Comparison of ENCODE assay signal across 15 cellular contexts in the genomic region with DNA sequence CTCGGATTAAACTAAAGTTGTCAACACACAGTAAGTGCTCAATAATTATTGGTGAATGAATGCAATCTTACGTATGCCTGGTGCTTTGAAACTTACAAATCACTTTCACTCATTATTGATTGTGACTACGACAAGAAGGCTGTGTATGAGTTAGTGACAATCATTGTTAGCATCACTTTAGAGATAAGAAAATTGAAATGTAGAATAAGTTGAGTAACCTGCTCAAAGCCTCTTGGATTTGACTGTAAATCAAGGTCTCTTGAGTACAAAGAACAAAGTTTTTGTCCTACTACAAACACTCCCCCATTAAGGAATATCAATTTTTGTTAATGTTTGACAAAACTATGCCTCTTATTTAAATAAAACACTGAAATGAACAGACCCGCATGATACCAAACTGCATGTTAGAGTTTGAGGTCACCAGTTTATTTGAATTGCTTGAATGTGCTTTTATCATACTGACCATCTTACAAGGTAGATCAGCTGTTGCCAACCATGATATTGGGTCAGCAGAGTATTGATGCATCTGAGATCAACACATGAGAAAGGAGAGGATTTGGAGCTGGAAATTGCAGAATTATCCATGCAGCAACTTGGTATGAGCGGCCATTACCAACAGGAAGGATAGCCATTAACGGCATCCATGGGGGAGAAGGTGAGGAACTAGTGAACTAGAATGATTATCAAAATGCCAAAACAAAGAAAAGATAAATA.
A peak's percentile ranks its signal among the peaks of the same experiment; 100 is the strongest.
DNase-seq lines count a peak whose midpoint lies in the region; ATAC-seq, FAIRE-seq and TF ChIP-seq lines count a peak whose summit lies in the region.
"Had no signal": no experiment of that assay in that cellular context is flagged by ENCODE, and none has a peak within 500 bp of the region (broad histone marks: within the 10 kb centered on the region; RNA-seq: fewer than 3 reads in every experiment).

No MANE protein-coding gene starts in this region.

- H3K27me3 ChIP-seq in CD4-positive, alpha-beta memory T cell (ENCODE audit: insufficient read depth, low read length): no peaks in the 10 kb centered on the region
- no peaks in the 10 kb centered on the region for H3K27me3 ChIP-seq in small intestine (ENCODE audit: control insufficient read depth in 2 of 2, insufficient read depth in 2 of 2, low read length in 2 of 2)

- no peak for TF ChIP-seq CTCF in D721Med (IDR thresholded peaks at IDR 0.05; ENCODE audit: insufficient read depth, missing control alignments)
- TF ChIP-seq CTCF in progenitor cell of endocrine pancreas (IDR thresholded peaks at IDR 0.05; ENCODE audit: unreplicated experiment): no peak

- peaks cover 3% of the 10 kb centered on the region for H3K4me1 ChIP-seq in CD4-positive, alpha-beta memory T cell (ENCODE audit: insufficient read depth, low read length)
- peaks cover 0 to 5% of the 10 kb centered on the region in 2 donors for H3K4me1 ChIP-seq in small intestine (ENCODE audit: control insufficient read depth in 2 of 2, insufficient read depth in 1 of 2, low read depth in 1 of 2, low read length in 1 of 2)
- H3K4me1 ChIP-seq: Caco-2 had no signal

- WGBS in small intestine, 3 donors: 68 to 81% (median 71%) methylated on average over 6 of the region's 6 CpGs

- peak; percentile 35 for FAIRE-seq in D721Med (lab: Jason Lieb, UNC)
- FAIRE-seq in small intestine (lab: Jason Lieb, UNC): no peak
- FAIRE-seq: GM18507, K562 had no signal

- DNase-seq in D721Med (ENCODE audit: insufficient read length, low spot score) (no peak), HuH-7.5 (ENCODE audit: low spot score) (peak; percentile 19), left lobe of liver (ENCODE audit: low spot score) (no peak), progenitor cell of endocrine pancreas (ENCODE audit: low spot score, unreplicated experiment) (no peak), SIG-M5 treated with dmso at 0.1 percent for 504 hours (lab: John Stamatoyannopoulos, UW; ENCODE audit: unreplicated experiment) (no peak), small intestine (no peak)
- DNase-seq in CD4-positive, alpha-beta memory T cell: no peak
- DNase-seq: Caco-2; CD8-positive, alpha-beta memory T cell; DMS 273 treated with DMSO at 0.1 percent for 48 hours; GOT3; H9 had no signal

- peak; percentile 71 for ATAC-seq in left lobe of liver
- ATAC-seq: K562 had no signal

- no peaks in the 10 kb centered on the region for H3K9me3 ChIP-seq in CD4-positive, alpha-beta memory T cell (ENCODE audit: control insufficient read depth in 1 of 2, low read length in 2 of 2)
- H3K9me3 ChIP-seq in small intestine (ENCODE audit: control insufficient read depth, low read depth): no peaks in the 10 kb centered on the region
- H3K9me3 ChIP-seq: Caco-2 had no signal

- peaks cover 3% of the 10 kb centered on the region for H3K9me3 Mint-ChIP-seq in progenitor cell of endocrine pancreas (ENCODE audit: low read depth)
- H3K9me3 Mint-ChIP-seq in CD4-positive, alpha-beta memory T cell: peaks cover 0 to 3% (median 0%) of the 10 kb centered on the region in 8 donors
- H3K9me3 Mint-ChIP-seq: CD8-positive, alpha-beta memory T cell had no signal

- peaks cover 24% of the 10 kb centered on the region for H3K4me1 Mint-ChIP-seq in progenitor cell of endocrine pancreas (ENCODE audit: low read depth)
- H3K4me1 Mint-ChIP-seq in CD4-positive, alpha-beta memory T cell: peaks cover 2 to 6% (median 3%) of the 10 kb centered on the region in 4 donors

- peak overlapping the region; percentile 13 for H3K27ac Mint-ChIP-seq in progenitor cell of endocrine pancreas
- no peak overlapping the region for H3K27ac Mint-ChIP-seq in CD4-positive, alpha-beta memory T cell
- H3K27ac Mint-ChIP-seq: CD14-positive monocyte; CD8-positive, alpha-beta memory T cell; H9 had no signal

- intact Hi-C loops in CD4-positive, alpha-beta memory T cell (cut with micrococcal nuclease): no loop called here

- CTCF ChIA-PET in CD4-positive, alpha-beta memory T cell (lab: Charles Lee; ENCODE audit: partially characterized antibody): no interaction called here

- H3K4me3 Mint-ChIP-seq in progenitor cell of endocrine pancreas (ENCODE audit: low read depth): no peak overlapping the region
- no peak overlapping the region for H3K4me3 Mint-ChIP-seq in CD4-positive, alpha-beta memory T cell
- H3K4me3 Mint-ChIP-seq: CD14-positive monocyte; CD8-positive, alpha-beta memory T cell; H9 had no signal

- H3K27ac ChIP-seq in CD4-positive, alpha-beta memory T cell (ENCODE audit: low read depth, low read length): no peak overlapping the region
- H3K27ac ChIP-seq in small intestine (ENCODE audit: low read depth in 1 of 2, low read length in 1 of 2): no peak overlapping the region

- no peaks in the 10 kb centered on the region for H3K36me3 ChIP-seq in CD4-positive, alpha-beta memory T cell (ENCODE audit: insufficient read depth, low read length)
- H3K36me3 ChIP-seq in small intestine (ENCODE audit: control insufficient read depth in 2 of 2, insufficient read depth in 2 of 2, low read length in 2 of 2): no peaks in the 10 kb centered on the region

- POLR2A ChIA-PET in CD4-positive, alpha-beta memory T cell (lab: Charles Lee; ENCODE audit: partially characterized antibody): no interaction called here

- no peaks in the 10 kb centered on the region for H3K36me3 Mint-ChIP-seq in progenitor cell of endocrine pancreas (ENCODE audit: insufficient read depth)
- no peaks in the 10 kb centered on the region for H3K36me3 Mint-ChIP-seq in CD4-positive, alpha-beta memory T cell
- H3K36me3 Mint-ChIP-seq: CD14-positive monocyte; CD8-positive, alpha-beta memory T cell had no signal

- no peak overlapping the region for H3K4me3 ChIP-seq in CD4-positive, alpha-beta memory T cell (ENCODE audit: low read length in 2 of 2)
- no peak overlapping the region for H3K4me3 ChIP-seq in small intestine (ENCODE audit: low read depth in 1 of 2, low read length in 2 of 2)
- H3K4me3 ChIP-seq: K562 had no signal

- no peaks in the 10 kb centered on the region for H3K27me3 Mint-ChIP-seq in progenitor cell of endocrine pancreas
- peaks cover 0 to 6% of the 10 kb centered on the region in 2 donors for H3K27me3 Mint-ChIP-seq in CD4-positive, alpha-beta memory T cell
